9 cellular contexts compared by ENCODE assay signal in the genomic region with DNA sequence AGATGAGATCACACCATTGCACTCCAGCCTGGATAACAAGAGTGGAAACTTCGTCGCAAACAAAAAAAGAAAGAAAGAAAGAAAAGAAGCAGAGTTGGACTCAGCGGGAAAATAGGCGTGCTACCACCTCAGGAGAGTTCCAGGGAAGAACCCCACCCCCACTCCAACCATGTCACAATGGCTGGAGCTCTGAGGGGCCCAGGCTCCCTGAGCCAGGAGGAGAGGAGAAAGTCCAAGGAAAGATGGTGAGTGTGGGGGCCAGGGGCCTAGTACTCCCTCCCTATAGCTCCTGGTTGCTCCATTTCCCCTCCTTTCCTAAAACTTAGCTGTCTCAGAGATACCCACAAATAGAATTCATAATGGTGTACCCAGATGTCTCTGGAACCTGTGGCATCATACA. TPM values are rescaled to one million over a fixed set of nuclear protein-coding genes. Genes with fewer than 3 reads are reported as not detected.
A peak's percentile ranks its signal among the peaks of the same experiment; 100 is the strongest.
DNase-seq lines count a peak whose midpoint lies in the region; ATAC-seq and TF ChIP-seq lines count a peak whose summit lies in the region.
"Not testable (repeated sequence)": the region's sequence is repeated elsewhere in the genome, so short reads cannot be mapped to it uniquely, and the experiment has no call there.
"Had no signal": no experiment of that assay in that cellular context is flagged by ENCODE, and none has a peak within 500 bp of the region (broad histone marks: within the 10 kb centered on the region; RNA-seq: fewer than 3 reads in every experiment).

A gene (plus strand): TSS at position 172 of the 400 bp plus-strand sequence. CDS start 71 bp downstream, at position 243.

- not testable (repeated sequence) for DNase-seq in Panc1 (ENCODE audit: low read depth, low spot score); activated T-cell treated with anti-CD3 and anti-CD28 coated beads, Interleukin-2, amount 50 U/mL, for 4 hours; central memory CD8-positive, alpha-beta T cell (ENCODE audit: low spot score in 2 of 2); left ventricle myocardium inferior; naive B cell; vagina (ENCODE audit: extremely low spot score in 2 of 2)

- ATAC-seq in Panc1; activated T-cell treated with anti-CD3 and anti-CD28 coated beads, Interleukin-2, amount 50 U/mL, for 4 hours; central memory CD8-positive, alpha-beta T cell (replicated peaks; ENCODE audit: extremely low read depth, poor library complexity, severe bottlenecking); naive B cell (ENCODE audit: low read depth in 2 of 2): not testable (repeated sequence)

- H3K4me1 ChIP-seq in ES-I3 (ENCODE audit: insufficient read depth, low read length) (peaks cover 34% of the 10 kb centered on the region), Panc1 (ENCODE audit: control insufficient read depth, insufficient read depth, low read length) (peaks cover 34% of the 10 kb centered on the region), left ventricle myocardium inferior (peaks cover 80% of the 10 kb centered on the region), skeletal muscle tissue (ENCODE audit: control insufficient read depth in 3 of 3, insufficient read depth in 3 of 3, low read length in 3 of 3) (peaks cover 58 to 60% (median 58%) of the 10 kb centered on the region in 3 donors), vagina (peaks cover 64% of the 10 kb centered on the region)

- in situ Hi-C loops in Panc1 (cut with HindIII; ENCODE audit: low pct_unique_long_range_greater_than_20kb, low sequenced_read_pairs), result not testable (repeated sequence)

- CTCF ChIA-PET in Panc1 (lab: Charles Lee), result not testable (repeated sequence)

- peak within 1 kb of the TSS; percentile 99 for H3K27ac Mint-ChIP-seq in central memory CD8-positive, alpha-beta T cell (ENCODE audit: low read depth)
- H3K27ac Mint-ChIP-seq in naive B cell, result peak within 1 kb of the TSS; percentile 90 to 100 (median 94)

- H3K36me3 Mint-ChIP-seq in activated T-cell treated with anti-CD3 and anti-CD28 coated beads, Interleukin-2, amount 50 U/mL, for 4 hours (ENCODE audit: insufficient read depth), result peaks cover 11% of the 10 kb centered on the region
- H3K36me3 Mint-ChIP-seq in central memory CD8-positive, alpha-beta T cell (ENCODE audit: insufficient read depth), result peaks cover 42% of the 10 kb centered on the region
- H3K36me3 Mint-ChIP-seq in naive B cell, result not testable (repeated sequence)

- H3K4me1 Mint-ChIP-seq in activated T-cell treated with anti-CD3 and anti-CD28 coated beads, Interleukin-2, amount 50 U/mL, for 4 hours (ENCODE audit: low read depth), result peaks cover 70% of the 10 kb centered on the region
- H3K4me1 Mint-ChIP-seq in central memory CD8-positive, alpha-beta T cell, result peaks cover 77% of the 10 kb centered on the region
- H3K4me1 Mint-ChIP-seq in naive B cell, result peaks cover 70 to 81% (median 81%) of the 10 kb centered on the region in 3 donors

- POLR2A ChIA-PET in Panc1 (lab: Charles Lee), result interaction anchor here (0.6 kb wide), 1 partner anchor 38 kb away, joined by 3 read pairs; no protein-coding TSS in a partner anchor

- intact Hi-C loops in Panc1 (cut with micrococcal nuclease; ENCODE audit: unreplicated experiment); left ventricle myocardium inferior (cut with micrococcal nuclease): not testable (repeated sequence)
- intact Hi-C loops in vagina (cut with DNase I), result loop anchor here (5.0 kb wide), 1 partner anchor 129 kb away; a partner anchor contains a TSS

- peak within 1 kb of the TSS; percentile 88 for H3K4me3 Mint-ChIP-seq in activated T-cell treated with anti-CD3 and anti-CD28 coated beads, Interleukin-2, amount 50 U/mL, for 4 hours
- H3K4me3 Mint-ChIP-seq in central memory CD8-positive, alpha-beta T cell, result peak within 1 kb of the TSS; percentile 99
- peak within 1 kb of the TSS; percentile 91 to 100 (median 94) for H3K4me3 Mint-ChIP-seq in naive B cell

- not testable (repeated sequence) for H3K9me3 ChIP-seq in ES-I3 (ENCODE audit: control insufficient read depth, insufficient read depth, low read length); Panc1 (ENCODE audit: control insufficient read depth, insufficient read depth, low read depth, low read length); left ventricle myocardium inferior (replicated peaks); skeletal muscle tissue (ENCODE audit: control insufficient read depth in 3 of 3, low read length in 3 of 3); vagina

- H3K27me3 ChIP-seq in Panc1 (ENCODE audit: control insufficient read depth, insufficient read depth, low read length); left ventricle myocardium inferior (ENCODE audit: low read depth); skeletal muscle tissue (ENCODE audit: control insufficient read depth in 3 of 3, insufficient read depth in 3 of 3, low read length in 3 of 3); vagina: not testable (repeated sequence)

- H3K27ac ChIP-seq in Panc1 (ENCODE audit: low read length), result peak within 1 kb of the TSS; percentile 83
- H3K27ac ChIP-seq in left ventricle myocardium inferior (replicated peaks), result peak within 1 kb of the TSS; percentile 100
- peak within 1 kb of the TSS; percentile 100 for H3K27ac ChIP-seq in skeletal muscle tissue (ENCODE audit: low read depth, low read length)
- H3K27ac ChIP-seq in vagina, result peak within 1 kb of the TSS; percentile 100

- TF ChIP-seq CTCF in Panc1 (IDR thresholded peaks at IDR 0.05); left ventricle myocardium inferior (IDR thresholded peaks at IDR 0.05; ENCODE audit: borderline replicate concordance); vagina (IDR thresholded peaks at IDR 0.05): not testable (repeated sequence)

- H3K9me3 Mint-ChIP-seq in activated T-cell treated with anti-CD3 and anti-CD28 coated beads, Interleukin-2, amount 50 U/mL, for 4 hours; central memory CD8-positive, alpha-beta T cell; naive B cell: not testable (repeated sequence)

- H3K36me3 ChIP-seq in ES-I3 (ENCODE audit: insufficient read depth, low read length); Panc1 (ENCODE audit: control insufficient read depth, insufficient read depth, low read length); left ventricle myocardium inferior; skeletal muscle tissue (ENCODE audit: control insufficient read depth in 3 of 3, insufficient read depth in 3 of 3, low read length in 3 of 3); vagina: not testable (repeated sequence)

- not testable (repeated sequence) for H3K27me3 Mint-ChIP-seq in activated T-cell treated with anti-CD3 and anti-CD28 coated beads, Interleukin-2, amount 50 U/mL, for 4 hours (ENCODE audit: low read depth); central memory CD8-positive, alpha-beta T cell; naive B cell

- peak within 1 kb of the TSS in 1 of 2 experiments; percentile 61; a peak in 1 of 4 replicates for H3K4me3 ChIP-seq in Panc1 (ENCODE audit: low read depth in 2 of 2, low read length in 2 of 2)
- H3K4me3 ChIP-seq in left ventricle myocardium inferior, result peak within 1 kb of the TSS; percentile 100
- H3K4me3 ChIP-seq in skeletal muscle tissue (ENCODE audit: low read length in 3 of 3), result peak within 1 kb of the TSS; percentile 88 to 97 (median 97)
- not testable (repeated sequence) for H3K4me3 ChIP-seq in vagina

- not testable (repeated sequence) for TF ChIP-seq POLR2A in vagina (IDR thresholded peaks at IDR 0.05)

- BruUV-seq in Panc1 (replicated peaks; lab: Mats Ljungman, UMichigan), result not testable (repeated sequence)

- H3K9ac ChIP-seq in ES-I3 (ENCODE audit: low read depth, low read length), result peak within 1 kb of the TSS; percentile 80; the same call in 1 of the 2 replicates
- H3K9ac ChIP-seq in skeletal muscle tissue (ENCODE audit: low read depth in 1 of 3, low read length in 3 of 3), result peak within 1 kb of the TSS; percentile 89 to 99 (median 96)

RNA-seq across cellular contexts. Expression of the gene that starts here (rescaled TPM):
- not detected for total RNA-seq in Panc1 (2021; ENCODE audit: unreplicated experiment)
- 0.27 TPM for polyA plus RNA-seq in Panc1 (2012; ENCODE audit: insufficient read length)
- not detected for total RNA-seq in activated T-cell treated with anti-CD3 and anti-CD28 coated beads, Interleukin-2, amount 50 U/mL, for 4 hours
- not detected for total RNA-seq in left ventricle myocardium inferior
- under 1 TPM in 2 of 6 donors, not detected in 4; 0.14 to 0.39 TPM for polyA plus RNA-seq in naive B cell (ENCODE audit: low read depth in 6 of 6)
- not detected for total RNA-seq in skeletal muscle tissue
- total RNA-seq in vagina, result not detected
- total RNA-seq: esophagus mucosa had no signal
